ENCODE assay signal across 8 cellular contexts in the genomic region with DNA sequence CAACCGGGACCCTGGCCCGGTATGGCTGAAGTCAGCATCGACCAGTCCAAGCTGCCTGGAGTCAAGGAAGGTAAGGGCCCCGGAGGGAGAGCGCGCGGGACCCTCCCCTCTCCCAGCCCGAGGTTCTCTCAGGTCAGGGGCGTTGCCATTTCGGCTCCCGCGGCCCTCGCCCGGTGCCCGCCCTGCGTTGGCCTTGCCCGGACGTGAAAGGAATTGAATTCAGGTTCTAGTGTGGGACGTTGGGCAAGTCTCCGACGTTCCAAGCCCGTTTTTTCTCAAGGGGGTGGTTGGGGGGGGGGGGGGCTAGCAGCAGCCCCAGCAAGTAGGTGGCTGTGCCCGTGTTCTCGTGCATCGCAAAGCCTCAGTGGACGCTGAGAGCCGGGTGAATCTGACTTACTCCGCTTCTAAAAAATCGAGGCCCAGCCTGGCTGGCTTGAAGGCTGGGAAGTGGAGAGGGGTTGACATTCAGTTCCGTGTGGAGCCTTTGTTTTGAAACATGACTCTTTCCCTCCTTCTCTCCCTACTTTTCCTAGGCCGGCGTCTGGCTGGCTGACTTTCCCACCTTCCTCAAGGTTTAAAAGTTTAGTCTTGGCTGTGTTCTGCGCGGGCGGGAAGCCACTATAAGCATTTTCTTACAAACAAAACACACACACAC. TPM values are rescaled to one million over a fixed set of nuclear protein-coding genes. Genes with fewer than 3 reads are reported as not detected.
DNase-seq lines count a peak whose midpoint lies in the region; ATAC-seq, FAIRE-seq and TF ChIP-seq lines count a peak whose summit lies in the region.

No MANE protein-coding gene starts in this region.

- CTCF ChIA-PET in WTC11 (lab: Charles Lee): no interaction called here

- no peaks in the 10 kb centered on the region for H3K27me3 ChIP-seq in mucosa of rectum (ENCODE audit: control insufficient read depth in 2 of 2, insufficient read depth in 2 of 2, low read length in 2 of 2)

- peak overlapping the region; percentile 85 to 87 for H3K27ac ChIP-seq in mucosa of rectum (ENCODE audit: low read depth in 2 of 2, low read length in 2 of 2)
- H3K27ac ChIP-seq in urinary bladder (ENCODE audit: low read depth): peak overlapping the region; percentile 68

- H3K27ac Mint-ChIP-seq in WTC11: peak overlapping the region; percentile 83; the same call in 1 of the 2 replicates

- no peak for TF ChIP-seq POLR2A in H54 (IDR thresholded peaks at IDR 0.05; ENCODE audit: low read depth, low read length)

- TF ChIP-seq CTCF in LNCaP clone FGC (IDR thresholded peaks at IDR 0.05; ENCODE audit: control insufficient read depth, extremely low read depth, insufficient read depth): no peak
- no peak for TF ChIP-seq CTCF in WTC11 (IDR thresholded peaks at IDR 0.05)
- TF ChIP-seq CTCF in epithelial cell of proximal tubule (conservative IDR thresholded peaks at IDR 0.05; ENCODE audit: low read depth, low read length): no peak

- H3K9me3 ChIP-seq in mucosa of rectum (ENCODE audit: control insufficient read depth in 2 of 2, low read length in 2 of 2): no peaks in the 10 kb centered on the region

- H3K9me3 Mint-ChIP-seq in WTC11: no peaks in the 10 kb centered on the region

- ATAC-seq in WTC11: peak; percentile 71

- H3K36me3 Mint-ChIP-seq in WTC11: no peaks in the 10 kb centered on the region

- POLR2A ChIA-PET in WTC11 (lab: Charles Lee): interaction anchor here (0.6 kb wide), 1 partner anchor 40 kb away, joined by 3 read pairs; no protein-coding TSS in a partner anchor

- FAIRE-seq in H54 (lab: Jason Lieb, UNC): no peak

- peak overlapping the region; percentile 86 for H3K4me3 Mint-ChIP-seq in WTC11

- under 1% methylated on average over 35 of the region's 35 CpGs for WGBS in urinary bladder

- peak; percentile 10 for DNase-seq in activated CD4-positive, alpha-beta T cell treated with anti-CD3 and anti-CD28 coated beads for 48 hours
- DNase-seq in activated CD4-positive, alpha-beta T cell treated with anti-CD3 and anti-CD28 coated beads for 1 hour: no peak
- DNase-seq in H54 (ENCODE audit: insufficient read length, low spot score) (peak; percentile 40), LNCaP clone FGC (ENCODE audit: low read depth) (no peak), WTC11 (ENCODE audit: low spot score) (peak; percentile 57), epithelial cell of proximal tubule (ENCODE audit: low read depth) (no peak)

- H3K9ac ChIP-seq in mucosa of rectum (ENCODE audit: low read depth in 1 of 2, low read length in 2 of 2): peak overlapping the region; percentile 82 to 96

- H3K36me3 ChIP-seq in mucosa of rectum (ENCODE audit: control insufficient read depth in 2 of 2, insufficient read depth in 2 of 2, low read length in 2 of 2) (no peaks in the 10 kb centered on the region), urinary bladder (ENCODE audit: insufficient read depth) (no peaks in the 10 kb centered on the region)

- H3K27me3 Mint-ChIP-seq in WTC11 (ENCODE audit: low read depth): peaks cover 33% of the 10 kb centered on the region

- H3K4me1 Mint-ChIP-seq in WTC11: peaks cover 46% of the 10 kb centered on the region

- H3K4me1 ChIP-seq in mucosa of rectum (ENCODE audit: control insufficient read depth in 2 of 2, insufficient read depth in 2 of 2, low read length in 2 of 2) (peaks cover 0 to 15% of the 10 kb centered on the region in 2 donors), urinary bladder (ENCODE audit: insufficient read depth) (no peaks in the 10 kb centered on the region)

- H3K4me3 ChIP-seq in LNCaP clone FGC (ENCODE audit: low read depth, low read length) (peak overlapping the region; percentile 79), epithelial cell of proximal tubule (ENCODE audit: low read depth, low read length) (peak overlapping the region; percentile 81), mucosa of rectum (ENCODE audit: low read length in 2 of 2) (peak overlapping the region; percentile 88 to 89), urinary bladder (ENCODE audit: low read depth, low read length) (peak overlapping the region; percentile 81)

TF ChIP-seq in WTC11, 78 proteins besides CTCF, POLR2A, EP300 and RAD21 (continues in another document):
- no peak for TF ChIP-seq NR3C1 (CRISPR knock-in tag; conservative IDR thresholded peaks at IDR 0.05; ENCODE audit: low read depth)
- no peak for TF ChIP-seq MYBL2 (CRISPR knock-in tag; IDR thresholded peaks at IDR 0.05)
- TF ChIP-seq, protein P1, sequence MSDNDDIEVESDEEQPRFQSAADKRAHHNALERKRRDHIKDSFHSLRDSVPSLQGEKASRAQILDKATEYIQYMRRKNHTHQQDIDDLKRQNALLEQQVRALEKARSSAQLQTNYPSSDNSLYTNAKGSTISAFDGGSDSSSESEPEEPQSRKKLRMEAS (CRISPR knock-in tag; IDR thresholded peaks at IDR 0.05): peak; percentile 53; the same call in 1 of the 2 replicates
- no peak for TF ChIP-seq MXD4 (CRISPR knock-in tag; IDR thresholded peaks at IDR 0.05; ENCODE audit: borderline replicate concordance)
- no peak for TF ChIP-seq GABPB1 (CRISPR knock-in tag; IDR thresholded peaks at IDR 0.05)
- TF ChIP-seq, protein P2, sequence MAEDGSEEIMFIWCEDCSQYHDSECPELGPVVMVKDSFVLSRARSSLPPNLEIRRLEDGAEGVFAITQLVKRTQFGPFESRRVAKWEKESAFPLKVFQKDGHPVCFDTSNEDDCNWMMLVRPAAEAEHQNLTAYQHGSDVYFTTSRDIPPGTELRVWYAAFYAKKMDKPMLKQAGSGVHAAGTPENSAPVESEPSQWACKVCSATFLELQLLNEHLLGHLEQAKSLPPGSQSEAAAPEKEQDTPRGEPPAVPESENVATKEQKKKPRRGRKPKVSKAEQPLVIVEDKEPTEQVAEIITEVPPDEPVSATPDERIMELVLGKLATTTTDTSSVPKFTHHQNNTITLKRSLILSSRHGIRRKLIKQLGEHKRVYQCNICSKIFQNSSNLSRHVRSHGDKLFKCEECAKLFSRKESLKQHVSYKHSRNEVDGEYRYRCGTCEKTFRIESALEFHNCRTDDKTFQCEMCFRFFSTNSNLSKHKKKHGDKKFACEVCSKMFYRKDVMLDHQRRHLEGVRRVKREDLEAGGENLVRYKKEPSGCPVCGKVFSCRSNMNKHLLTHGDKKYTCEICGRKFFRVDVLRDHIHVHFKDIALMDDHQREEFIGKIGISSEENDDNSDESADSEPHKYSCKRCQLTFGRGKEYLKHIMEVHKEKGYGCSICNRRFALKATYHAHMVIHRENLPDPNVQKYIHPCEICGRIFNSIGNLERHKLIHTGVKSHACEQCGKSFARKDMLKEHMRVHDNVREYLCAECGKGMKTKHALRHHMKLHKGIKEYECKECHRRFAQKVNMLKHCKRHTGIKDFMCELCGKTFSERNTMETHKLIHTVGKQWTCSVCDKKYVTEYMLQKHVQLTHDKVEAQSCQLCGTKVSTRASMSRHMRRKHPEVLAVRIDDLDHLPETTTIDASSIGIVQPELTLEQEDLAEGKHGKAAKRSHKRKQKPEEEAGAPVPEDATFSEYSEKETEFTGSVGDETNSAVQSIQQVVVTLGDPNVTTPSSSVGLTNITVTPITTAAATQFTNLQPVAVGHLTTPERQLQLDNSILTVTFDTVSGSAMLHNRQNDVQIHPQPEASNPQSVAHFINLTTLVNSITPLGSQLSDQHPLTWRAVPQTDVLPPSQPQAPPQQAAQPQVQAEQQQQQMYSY (CRISPR knock-in tag; IDR thresholded peaks at IDR 0.05): no peak
- TF ChIP-seq, protein P3, sequence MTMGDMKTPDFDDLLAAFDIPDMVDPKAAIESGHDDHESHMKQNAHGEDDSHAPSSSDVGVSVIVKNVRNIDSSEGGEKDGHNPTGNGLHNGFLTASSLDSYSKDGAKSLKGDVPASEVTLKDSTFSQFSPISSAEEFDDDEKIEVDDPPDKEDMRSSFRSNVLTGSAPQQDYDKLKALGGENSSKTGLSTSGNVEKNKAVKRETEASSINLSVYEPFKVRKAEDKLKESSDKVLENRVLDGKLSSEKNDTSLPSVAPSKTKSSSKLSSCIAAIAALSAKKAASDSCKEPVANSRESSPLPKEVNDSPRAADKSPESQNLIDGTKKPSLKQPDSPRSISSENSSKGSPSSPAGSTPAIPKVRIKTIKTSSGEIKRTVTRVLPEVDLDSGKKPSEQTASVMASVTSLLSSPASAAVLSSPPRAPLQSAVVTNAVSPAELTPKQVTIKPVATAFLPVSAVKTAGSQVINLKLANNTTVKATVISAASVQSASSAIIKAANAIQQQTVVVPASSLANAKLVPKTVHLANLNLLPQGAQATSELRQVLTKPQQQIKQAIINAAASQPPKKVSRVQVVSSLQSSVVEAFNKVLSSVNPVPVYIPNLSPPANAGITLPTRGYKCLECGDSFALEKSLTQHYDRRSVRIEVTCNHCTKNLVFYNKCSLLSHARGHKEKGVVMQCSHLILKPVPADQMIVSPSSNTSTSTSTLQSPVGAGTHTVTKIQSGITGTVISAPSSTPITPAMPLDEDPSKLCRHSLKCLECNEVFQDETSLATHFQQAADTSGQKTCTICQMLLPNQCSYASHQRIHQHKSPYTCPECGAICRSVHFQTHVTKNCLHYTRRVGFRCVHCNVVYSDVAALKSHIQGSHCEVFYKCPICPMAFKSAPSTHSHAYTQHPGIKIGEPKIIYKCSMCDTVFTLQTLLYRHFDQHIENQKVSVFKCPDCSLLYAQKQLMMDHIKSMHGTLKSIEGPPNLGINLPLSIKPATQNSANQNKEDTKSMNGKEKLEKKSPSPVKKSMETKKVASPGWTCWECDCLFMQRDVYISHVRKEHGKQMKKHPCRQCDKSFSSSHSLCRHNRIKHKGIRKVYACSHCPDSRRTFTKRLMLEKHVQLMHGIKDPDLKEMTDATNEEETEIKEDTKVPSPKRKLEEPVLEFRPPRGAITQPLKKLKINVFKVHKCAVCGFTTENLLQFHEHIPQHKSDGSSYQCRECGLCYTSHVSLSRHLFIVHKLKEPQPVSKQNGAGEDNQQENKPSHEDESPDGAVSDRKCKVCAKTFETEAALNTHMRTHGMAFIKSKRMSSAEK (CRISPR knock-in tag; IDR thresholded peaks at IDR 0.05; ENCODE audit: borderline replicate concordance): no peak
- no peak for TF ChIP-seq ELF4 (CRISPR knock-in tag; IDR thresholded peaks at IDR 0.05; ENCODE audit: low read depth)
- TF ChIP-seq KAT7 (CRISPR knock-in tag; IDR thresholded peaks at IDR 0.05; ENCODE audit: borderline replicate concordance): 0 out of 2 replicates have a peak, but pooled peaks have one; percentile 21
- TF ChIP-seq CBFB (CRISPR knock-in tag; IDR thresholded peaks at IDR 0.05; ENCODE audit: low read depth): no peak
- TF ChIP-seq GRHL2 (CRISPR knock-in tag; IDR thresholded peaks at IDR 0.05; ENCODE audit: insufficient replicate concordance, severe bottlenecking): no peak
- no peak for TF ChIP-seq ZNF138 (CRISPR knock-in tag; conservative IDR thresholded peaks at IDR 0.05)
- no peak for TF ChIP-seq TCF7 (CRISPR knock-in tag; IDR thresholded peaks at IDR 0.05; ENCODE audit: low read depth)

RNA-seq across cellular contexts. Expression of a gene that starts 0.5 kb away (rescaled TPM):
- 0.55 to 0.57 TPM in 2 of 3 replicates, not detected in the other for total RNA-seq in WTC11 (2021)
- 0.07 and 0.69 TPM in 2 replicates for total RNA-seq in epithelial cell of proximal tubule
- 0.85 TPM for total RNA-seq in urinary bladder
- polyA plus RNA-seq in urinary bladder: 0.34 TPM

RNA-seq across cellular contexts. Expression of a gene that starts 0.6 kb away (rescaled TPM):
- total RNA-seq in WTC11 (2021) (31.6 to 35.4 TPM (median 33.1 TPM) in 3 replicates), epithelial cell of proximal tubule (122 and 134 TPM in 2 replicates), urinary bladder (83.7 TPM)
- polyA plus RNA-seq in urinary bladder: 44.2 TPM

Comparison
In these comparisons a context has a peak if more than half of its experiments do, and no peak if none do; other contexts are left out.
1. DNase-seq: peak in activated CD4-positive, alpha-beta T cell treated with anti-CD3 and anti-CD28 coated beads for 48 hours (single experiment), H54 (single experiment) and WTC11 (single experiment); none in activated CD4-positive, alpha-beta T cell treated with anti-CD3 and anti-CD28 coated beads for 1 hour (single experiment), LNCaP clone FGC (single experiment) and epithelial cell of proximal tubule (single experiment).
2. Peak in every context shown above with its lines, with median percentiles within 50 percentile points of each other: H3K4me3 ChIP-seq.